8 cellular contexts compared by ENCODE assay signal in genomic region chr10:31602541-31603244, GRCh38.
DNase-seq lines count a peak whose midpoint lies in the region; TF ChIP-seq lines count a peak whose summit lies in the region.

No MANE protein-coding gene starts in this region.

- H3K4me1 ChIP-seq in neutrophil (ENCODE audit: control insufficient read depth in 1 of 2, insufficient read depth in 1 of 2, low read depth in 1 of 2, low read length in 1 of 2) (peaks cover 24 to 31% of the 10 kb centered on the region in 2 experiments), OCI-LY7 (ENCODE audit: insufficient read depth, low read length, poor library complexity, severe bottlenecking) (no peaks in the 10 kb centered on the region)

- DNase-seq in Caki2 (ENCODE audit: low read depth) (peak; percentile 60), HuH-7 (ENCODE audit: low spot score) (peak; percentile 24), head of caudate nucleus (peak; percentile 26 to 86 (median 66)), SW480 (ENCODE audit: low spot score) (no peak), OCI-LY7 (ENCODE audit: low spot score) (no peak), NAMALWA (ENCODE audit: low spot score) (no peak)

- H3K27me3 ChIP-seq in neutrophil = peaks cover 21% of the 10 kb centered on the region

- peak overlapping the region; percentile 73 for H3K4me3 Mint-ChIP-seq in activated naive CD8-positive, alpha-beta T cell

- no peaks in the 10 kb centered on the region for H3K27me3 Mint-ChIP-seq in activated naive CD8-positive, alpha-beta T cell

- H3K27ac ChIP-seq in neutrophil (peak overlapping the region; percentile 38), OCI-LY7 (ENCODE audit: low read depth, low read length, poor library complexity, severe bottlenecking) (no peak overlapping the region)

- POLR2A ChIA-PET in OCI-LY7 (lab: Charles Lee) = interaction anchor here (0.7 to 0.8 kb wide), 2 partner anchors 127 to 567 kb away, joined by 3 to 4 read pairs; no protein-coding TSS in a partner anchor

- BruUV-seq in OCI-LY7 (replicated peaks; lab: Mats Ljungman, UMichigan) = no TSS peak

- peaks cover 35% of the 10 kb centered on the region for H3K4me1 Mint-ChIP-seq in activated naive CD8-positive, alpha-beta T cell (ENCODE audit: low read depth)

- no peak overlapping the region for H3K4me2 ChIP-seq in OCI-LY7 (ENCODE audit: low read length)

- intact Hi-C loops in head of caudate nucleus (cut with DNase I) (no loop called here), OCI-LY7 (cut with micrococcal nuclease; ENCODE audit: unreplicated experiment) (no loop called here)

- H3K36me3 ChIP-seq in neutrophil (no peaks in the 10 kb centered on the region), OCI-LY7 (ENCODE audit: insufficient read depth, low read length) (no peaks in the 10 kb centered on the region)

- H3K4me3 ChIP-seq in neutrophil (ENCODE audit: low read depth in 1 of 2, low read length in 1 of 2) (peak overlapping the region; percentile 64 to 73), OCI-LY7 (ENCODE audit: low read depth, low read length, poor library complexity, severe bottlenecking) (no peak overlapping the region)

- no peaks in the 10 kb centered on the region for H3K79me2 ChIP-seq in OCI-LY7 (ENCODE audit: insufficient read depth, low read depth, low read length)

- no peaks in the 10 kb centered on the region for H3K9me2 ChIP-seq in OCI-LY7 (ENCODE audit: insufficient read depth, low read length)

- no peak overlapping the region for H3K27ac Mint-ChIP-seq in activated naive CD8-positive, alpha-beta T cell

- TF ChIP-seq CTCF in neutrophil (IDR thresholded peaks at IDR 0.05) = no peak
- TF ChIP-seq CTCF in OCI-LY7 (conservative IDR thresholded peaks at IDR 0.05; ENCODE audit: low read length) = no peak

- H3K9me3 ChIP-seq in neutrophil (no peaks in the 10 kb centered on the region), OCI-LY7 (ENCODE audit: low read length) (no peaks in the 10 kb centered on the region)

- H3K36me3 Mint-ChIP-seq in activated naive CD8-positive, alpha-beta T cell = no peaks in the 10 kb centered on the region

- H2AFZ ChIP-seq in OCI-LY7 (ENCODE audit: low read length) = no peak overlapping the region

- in situ Hi-C loops in Caki2 (cut with HindIII; ENCODE audit: low pct_unique_long_range_greater_than_20kb, low sequenced_read_pairs) = no loop called here

- CTCF ChIA-PET in OCI-LY7 (lab: Charles Lee; ENCODE audit: unreplicated experiment) = no interaction called here

- H4K20me1 ChIP-seq in OCI-LY7 (ENCODE audit: insufficient read depth, low read length) = no peaks in the 10 kb centered on the region

- H3K9me3 Mint-ChIP-seq in activated naive CD8-positive, alpha-beta T cell (ENCODE audit: low read depth) = no peaks in the 10 kb centered on the region

Comparison
In these comparisons a context has a peak if more than half of its experiments do, and no peak if none do; other contexts are left out.
1. DNase-seq: peak in Caki2 (single experiment), HuH-7 (single experiment) and head of caudate nucleus (42 of 42); none in SW480 (single experiment), OCI-LY7 (single experiment) and NAMALWA (single experiment).